1 cellular context compared by ENCODE assay signal in the genomic region with DNA sequence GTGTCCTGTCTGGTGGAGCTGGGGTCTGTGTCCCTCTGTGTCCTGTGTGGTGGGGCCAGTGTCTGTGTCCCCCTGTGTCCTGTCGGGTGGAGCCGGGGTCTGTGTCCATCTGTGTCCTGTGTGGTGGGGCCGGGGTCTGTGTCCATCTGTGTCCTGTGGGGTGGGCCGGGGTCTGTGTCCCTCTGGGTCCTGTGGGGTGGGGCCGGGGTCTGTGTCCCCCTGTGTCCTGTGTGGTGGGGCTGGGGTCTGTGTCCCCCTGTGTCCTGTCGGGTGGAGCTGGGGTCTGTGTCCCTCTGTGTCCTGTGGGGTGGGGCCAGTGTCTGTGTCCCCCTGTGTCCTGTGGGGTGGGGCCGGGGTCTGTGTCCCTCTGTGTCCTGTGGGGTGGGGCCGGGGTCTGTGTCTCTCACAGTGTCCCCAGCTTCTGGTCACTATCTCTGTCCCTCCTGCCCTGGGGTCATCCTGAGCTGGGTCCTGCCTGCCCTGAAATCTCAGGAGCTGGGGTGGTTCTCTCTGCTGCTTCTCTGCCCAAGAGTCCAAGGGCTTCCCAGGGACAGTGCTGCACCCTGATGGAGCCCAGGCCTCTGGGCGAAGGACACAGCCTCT.
TF ChIP-seq lines count a peak whose summit lies in the region.

No MANE protein-coding gene starts in this region.

TF ChIP-seq in IMR-90, 13 proteins besides CTCF, POLR2A, EP300 and RAD21 (continued from another document):
- TF ChIP-seq, protein P1, sequence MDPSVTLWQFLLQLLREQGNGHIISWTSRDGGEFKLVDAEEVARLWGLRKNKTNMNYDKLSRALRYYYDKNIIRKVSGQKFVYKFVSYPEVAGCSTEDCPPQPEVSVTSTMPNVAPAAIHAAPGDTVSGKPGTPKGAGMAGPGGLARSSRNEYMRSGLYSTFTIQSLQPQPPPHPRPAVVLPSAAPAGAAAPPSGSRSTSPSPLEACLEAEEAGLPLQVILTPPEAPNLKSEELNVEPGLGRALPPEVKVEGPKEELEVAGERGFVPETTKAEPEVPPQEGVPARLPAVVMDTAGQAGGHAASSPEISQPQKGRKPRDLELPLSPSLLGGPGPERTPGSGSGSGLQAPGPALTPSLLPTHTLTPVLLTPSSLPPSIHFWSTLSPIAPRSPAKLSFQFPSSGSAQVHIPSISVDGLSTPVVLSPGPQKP (IDR thresholded peaks at IDR 0.05; ENCODE audit: borderline replicate concordance, low read depth, low read length) = no peak
- TF ChIP-seq, protein P2, sequence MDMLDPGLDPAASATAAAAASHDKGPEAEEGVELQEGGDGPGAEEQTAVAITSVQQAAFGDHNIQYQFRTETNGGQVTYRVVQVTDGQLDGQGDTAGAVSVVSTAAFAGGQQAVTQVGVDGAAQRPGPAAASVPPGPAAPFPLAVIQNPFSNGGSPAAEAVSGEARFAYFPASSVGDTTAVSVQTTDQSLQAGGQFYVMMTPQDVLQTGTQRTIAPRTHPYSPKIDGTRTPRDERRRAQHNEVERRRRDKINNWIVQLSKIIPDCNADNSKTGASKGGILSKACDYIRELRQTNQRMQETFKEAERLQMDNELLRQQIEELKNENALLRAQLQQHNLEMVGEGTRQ (IDR thresholded peaks at IDR 0.05; ENCODE audit: low read depth, low read length) = no peak
